8 cellular contexts compared by ENCODE assay signal in the genomic region with DNA sequence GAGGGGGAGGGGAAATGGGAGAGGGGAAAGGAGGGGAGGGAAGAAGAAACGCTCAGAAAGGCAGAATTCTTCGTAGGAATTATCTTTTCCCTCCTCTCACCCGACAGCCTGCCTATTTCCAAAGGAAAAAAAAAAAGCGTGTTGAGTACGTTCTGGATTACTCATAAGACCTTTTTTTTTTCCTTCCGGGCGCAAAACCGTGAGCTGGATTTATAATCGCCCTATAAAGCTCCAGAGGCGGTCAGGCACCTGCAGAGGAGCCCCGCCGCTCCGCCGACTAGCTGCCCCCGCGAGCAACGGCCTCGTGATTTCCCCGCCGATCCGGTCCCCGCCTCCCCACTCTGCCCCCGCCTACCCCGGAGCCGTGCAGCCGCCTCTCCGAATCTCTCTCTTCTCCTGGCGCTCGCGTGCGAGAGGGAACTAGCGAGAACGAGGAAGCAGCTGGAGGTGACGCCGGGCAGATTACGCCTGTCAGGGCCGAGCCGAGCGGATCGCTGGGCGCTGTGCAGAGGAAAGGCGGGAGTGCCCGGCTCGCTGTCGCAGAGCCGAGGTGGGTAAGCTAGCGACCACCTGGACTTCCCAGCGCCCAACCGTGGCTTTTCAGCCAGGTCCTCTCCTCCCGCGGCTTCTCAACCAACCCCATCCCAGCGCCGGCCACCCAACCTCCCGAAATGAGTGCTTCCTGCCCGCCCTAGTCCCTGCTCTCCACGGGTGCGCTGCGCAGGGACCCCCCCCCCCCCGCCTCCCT. TPM values are rescaled to one million over a fixed set of nuclear protein-coding genes. Genes with fewer than 3 reads are reported as not detected.
DNase-seq lines count a peak whose midpoint lies in the region; ATAC-seq and TF ChIP-seq lines count a peak whose summit lies in the region.

GAD1 (plus strand) TSS at position 389 of the 748 bp plus-strand sequence. CDS start 1,705 bp downstream, outside the sequence.

- in situ Hi-C loops in transverse colon (cut with MboI; ENCODE audit: low pct_ligation_motif_present in 1 of 4, low pct_unique_long_range_greater_than_20kb in 1 of 4, low sequenced_read_pairs in 3 of 4) = loop anchor here (10.0 to 25.0 kb wide), 4 partner anchors 104 to 582 kb away; partner anchors contain the start of gene SP5 (in 1 of the 4)

- H2AFZ ChIP-seq in PC-3 (ENCODE audit: low read length) = peak within 1 kb of the TSS; percentile 99

- POLR2A ChIA-PET in PC-3 (lab: Charles Lee; ENCODE audit: unreplicated experiment) = interaction anchor here (0.6 to 0.7 kb wide), 2 partner anchors 56 to 455 kb away, joined by 3 to 7 read pairs; no protein-coding TSS in a partner anchor

- CTCF ChIA-PET in PC-3 (lab: Charles Lee) = interaction anchor here (0.5 to 1.1 kb wide), 10 partner anchors 16 to 309 kb away, joined by 3 to 7 read pairs (median 4); no protein-coding TSS in a partner anchor

- 0 to 1% methylated on average over 2 to 56 of the region's 59 CpGs for WGBS in transverse colon (ENCODE audit: low coverage in 1 of 2), 2 donors

- TF ChIP-seq POLR2A in transverse colon (IDR thresholded peaks at IDR 0.05) = no peak

- TF ChIP-seq CTCF in PC-3 (conservative IDR thresholded peaks at IDR 0.05; ENCODE audit: low read depth, low read length) = no peak
- no peak for TF ChIP-seq CTCF in omental fat pad (IDR thresholded peaks at IDR 0.05)
- no peak for TF ChIP-seq CTCF in transverse colon (IDR thresholded peaks at IDR 0.05)

- no peak for TF ChIP-seq EP300 in transverse colon (IDR thresholded peaks at IDR 0.05; ENCODE audit: low read depth)

- peak within 1 kb of the TSS; percentile 98 for H3K4me2 ChIP-seq in PC-3 (ENCODE audit: low read length)

- H3K36me3 ChIP-seq in PC-3 (ENCODE audit: low read depth, low read length) (no peaks in the 10 kb centered on the region), transverse colon (no peaks in the 10 kb centered on the region)

- H3K4me1 ChIP-seq in PC-3 (ENCODE audit: insufficient read depth, low read length) = peaks cover 13% of the 10 kb centered on the region; the same call in 1 of the 2 replicates
- peaks cover 27 to 62% (median 53%) of the 10 kb centered on the region in 4 donors for H3K4me1 ChIP-seq in transverse colon

- H3K27ac ChIP-seq in PC-3 (ENCODE audit: low read length) (no peak within 1 kb of the TSS), transverse colon (no peak within 1 kb of the TSS)

- ATAC-seq in GM18861 (IDR thresholded peaks at IDR 0.05; ENCODE audit: unreplicated experiment) (peak; percentile 43), PC-3 (peak; percentile 70), omental fat pad (ENCODE audit: low FRiP score) (peak; percentile 46)

- H3K27me3 ChIP-seq in PC-3 (ENCODE audit: low read length) = no peaks in the 10 kb centered on the region
- H3K27me3 ChIP-seq in transverse colon = peaks cover 89% of the 10 kb centered on the region

- DNase-seq in 8988T (peak; percentile 85), KG1 (lab: John Stamatoyannopoulos, UW) (peak; percentile 42), PC-3 (peak; percentile 79), activated gamma-delta T cell (lab: John Stamatoyannopoulos, UW) (peak; percentile 21), glomerular visceral epithelial cell (ENCODE audit: extremely low spot score) (peak; percentile 81), omental fat pad (ENCODE audit: low spot score) (no peak), transverse colon (peak; percentile 76)

- H4K20me1 ChIP-seq in PC-3 (ENCODE audit: low read length) = no peaks in the 10 kb centered on the region

- H3K9me3 ChIP-seq in PC-3 (ENCODE audit: low read length) (no peaks in the 10 kb centered on the region), transverse colon (no peaks in the 10 kb centered on the region)

- intact Hi-C loops in PC-3 (cut with micrococcal nuclease) (loop anchor here (1.0 to 2.0 kb wide), 4 partner anchors 26 to 419 kb away; no protein-coding TSS in a partner anchor), transverse colon (cut with DNase I; ENCODE audit: low total_unique reads) (loop anchor here (10.0 kb wide), 1 partner anchor 332 kb away; no protein-coding TSS in a partner anchor)

- no peaks in the 10 kb centered on the region for H3K9me2 ChIP-seq in PC-3 (replicated peaks; ENCODE audit: low read length)

- BruUV-seq in PC-3 (replicated peaks; lab: Mats Ljungman, UMichigan) = no TSS peak

- H3K4me3 ChIP-seq in PC-3 (ENCODE audit: low read length) (peak within 1 kb of the TSS; percentile 97), transverse colon (peak within 1 kb of the TSS; percentile 8 to 53 (median 26))

- H3K9ac ChIP-seq in PC-3 (ENCODE audit: low read length) = peak within 1 kb of the TSS; percentile 31

- H3F3A ChIP-seq in PC-3 (ENCODE audit: low read length, unreplicated experiment) = no peaks in the 10 kb centered on the region

- H3K79me2 ChIP-seq in PC-3 (ENCODE audit: low read length) = no peaks in the 10 kb centered on the region

RNA-seq across cellular contexts. Expression of gene GAD1, which starts in this region (rescaled TPM):
- total RNA-seq in PC-3 (2014; rRNA removed) (10.6 and 16.5 TPM in 2 replicates), omental fat pad (under 1 TPM in 1 of 4 donors, not detected in 3; 0.31 TPM), transverse colon (not detected)

Comparison
In these comparisons a context has a peak if more than half of its experiments do, and no peak if none do; other contexts are left out.
1. Peak in ATAC-seq in omental fat pad; RNA of the gene not detected or under 1 TPM.
2. Peak in DNase-seq and H3K4me3 ChIP-seq in transverse colon; RNA of the gene not detected or under 1 TPM.